In genomic region chr15:65902373-65902772, GRCh38 we compare ENCODE assay signal across 1 cellular context.
TF ChIP-seq lines count a peak whose summit lies in the region.

No MANE protein-coding gene starts in this region.

TF ChIP-seq in GM12878, 131 proteins besides CTCF, POLR2A, EP300 and RAD21 (continued from another document):
- TF ChIP-seq PKNOX1 (IDR thresholded peaks at IDR 0.05) (0 out of 2 replicates have a peak, but pooled peaks have one; percentile 18), MTA2 (IDR thresholded peaks at IDR 0.05; ENCODE audit: low read depth) (0 out of 2 replicates have a peak, but pooled peaks have one; percentile 15), ZBTB4 (CRISPR knock-in tag; IDR thresholded peaks at IDR 0.05) (no peak), E2F8 (IDR thresholded peaks at IDR 0.05; ENCODE audit: low read depth, partially characterized antibody) (no peak), CHD2 (IDR thresholded peaks at IDR 0.05; ENCODE audit: borderline replicate concordance, low read depth, low read length) (no peak), SPI1 (IDR thresholded peaks at IDR 0.05; ENCODE audit: borderline replicate concordance, insufficient read depth, low read depth, low read length) (peak; percentile 17; the same call in 1 of the 2 replicates), ZNF622 (IDR thresholded peaks at IDR 0.05) (no peak), EGR1 (IDR thresholded peaks at IDR 0.05; ENCODE audit: borderline replicate concordance in 1 of 2, low read depth in 2 of 2, low read length in 2 of 2) (no peak), GATAD2B (conservative IDR thresholded peaks at IDR 0.05; ENCODE audit: low read depth) (0 out of 2 replicates have a peak, but pooled peaks have one; percentile 33), EED (IDR thresholded peaks at IDR 0.05; ENCODE audit: low read depth) (peak; percentile 76; the same call in 1 of the 2 replicates), SMARCA5 (IDR thresholded peaks at IDR 0.05) (no peak), NKRF (conservative IDR thresholded peaks at IDR 0.05) (no peak), ZNF24 (IDR thresholded peaks at IDR 0.05) (no peak), ZBTB40 (IDR thresholded peaks at IDR 0.05; ENCODE audit: borderline replicate concordance) (no peak), RFX5 (IDR thresholded peaks at IDR 0.05; ENCODE audit: low read depth, low read length) (no peak), BCL11A (IDR thresholded peaks at IDR 0.05; ENCODE audit: low read depth, low read length) (no peak), RELB (IDR thresholded peaks at IDR 0.05; ENCODE audit: low read depth) (peak; percentile 62; the same call in 1 of the 2 replicates), ATF7 (IDR thresholded peaks at IDR 0.05; ENCODE audit: low read depth) (peak; percentile 35; the same call in 1 of the 2 replicates), TCF12 (IDR thresholded peaks at IDR 0.05; ENCODE audit: low read depth, low read length) (peak; percentile 73), ESRRA (IDR thresholded peaks at IDR 0.05; ENCODE audit: low read length) (no peak), NFIC (IDR thresholded peaks at IDR 0.05; ENCODE audit: low read depth, low read length) (no peak), IKZF1 (conservative IDR thresholded peaks at IDR 0.05) (peak; percentile 68), TCF3 (IDR thresholded peaks at IDR 0.05; ENCODE audit: borderline replicate concordance, insufficient read depth, low read depth, low read length) (no peak), IRF3 (IDR thresholded peaks at IDR 0.05) (no peak), RBBP5 (conservative IDR thresholded peaks at IDR 0.05) (no peak)
